ENCODE assay signal across 30 cellular contexts in genomic region chr6:14058735-14059134, GRCh38.
"Had no signal": no experiment of that assay in that cellular context is flagged by ENCODE, and none has a peak within 500 bp of the region (broad histone marks: within the 10 kb centered on the region; RNA-seq: fewer than 3 reads in every experiment).

No MANE protein-coding gene starts in this region.

- H3K27ac ChIP-seq: ascending aorta, breast epithelium, cardiac muscle cell, coronary artery, dorsolateral prefrontal cortex, esophagus muscularis mucosa, foreskin keratinocyte, gastrocnemius medialis, heart right ventricle had no signal

- DNase-seq: activated CD4-positive, alpha-beta memory T cell treated with anti-CD3 and anti-CD28 coated beads for 36 hours; activated CD4-positive, alpha-beta T cell treated with anti-CD3 and anti-CD28 coated beads for 36 hours; activated CD4-positive, alpha-beta T cell treated with anti-CD3 and anti-CD28 coated beads, Interleukin-2, amount 10 ng/mL, durations not matched to agents 24 days and 14 days; activated CD4-positive, CD25-positive, alpha-beta regulatory T cell; activated CD4-positive, CD25-positive, alpha-beta regulatory T cell treated with anti-CD3 and anti-CD28 coated beads, Interleukin-2, amount 50 U/mL, for 72 hours; activated CD8-positive, alpha-beta memory T cell treated with anti-CD3 and anti-CD28 coated beads, Interleukin-2, amount 10 ng/mL, durations not matched to agents 7 days and 5 days; activated CD8-positive, alpha-beta memory T cell treated with anti-CD3 and anti-CD28 coated beads, Interleukin-2, amount 50 U/mL, for 4 hours; activated CD8-positive, alpha-beta T cell treated with anti-CD3 and anti-CD28 coated beads, Interleukin-2, amount 10 ng/mL, durations not matched to agents 7 days and 5 days; activated gamma-delta T cell; activated naive CD4-positive, alpha-beta T cell; activated naive CD4-positive, alpha-beta T cell treated with anti-CD3 and anti-CD28 coated beads, Interleukin-2, amount 10 ng/mL, durations not matched to agents 7 days and 5 days; activated naive CD8-positive, alpha-beta T cell treated with anti-CD3 and anti-CD28 coated beads, Interleukin-2, amount 10 ng/mL, durations not matched to agents 7 days and 5 days; activated T-cell treated with anti-CD3 and anti-CD28 coated beads, Interleukin-2, amount 50 U/mL, for 1 hour; activated T-cell treated with anti-CD3 and anti-CD28 coated beads, Interleukin-2, amount 50 U/mL, for 48 hours; central memory CD4-positive, alpha-beta T cell; dorsolateral prefrontal cortex; effector CD4-positive, alpha-beta T cell; effector memory CD8-positive, alpha-beta T cell; erythroblast; foreskin keratinocyte; gastrocnemius medialis; heart right ventricle; T-helper 1 cell; T-helper 17 cell; T1000 had no signal

- H3K27me3 ChIP-seq: ascending aorta, breast epithelium, cardiac muscle cell, foreskin keratinocyte had no signal

- H3K9me3 ChIP-seq: ascending aorta, breast epithelium, gastrocnemius medialis had no signal

- H3K36me3 ChIP-seq: ascending aorta, breast epithelium, cardiac muscle cell, esophagus muscularis mucosa, gastrocnemius medialis, heart right ventricle had no signal

- H3K4me3 ChIP-seq: ascending aorta, breast epithelium, cardiac muscle cell, coronary artery, dorsolateral prefrontal cortex, esophagus muscularis mucosa, gastrocnemius medialis, heart right ventricle had no signal

- H3K4me1 ChIP-seq: ascending aorta, breast epithelium, esophagus muscularis mucosa, gastrocnemius medialis had no signal
